ENCODE assay signal across 23 cellular contexts in genomic region chr3:148408667-148409066, GRCh38.
"Had no signal": no experiment of that assay in that cellular context is flagged by ENCODE, and none has a peak within 500 bp of the region (broad histone marks: within the 10 kb centered on the region; RNA-seq: fewer than 3 reads in every experiment).

No MANE protein-coding gene starts in this region.

- ATAC-seq: foreskin keratinocyte; left cardiac atrium; lower lobe of right lung; naive thymus-derived CD4-positive, alpha-beta T cell; sciatic nerve; stimulated activated naive B cell treated with anti-CD40 and anti-IgM and Interleukin-4, amounts not matched to agents 10 μg/mL and 1 μg/mL and 100 μg/mL, for 72 hours; stimulated activated naive CD8-positive, alpha-beta T cell treated with anti-CD3 and anti-CD28 coated beads, Interleukin-15, amount 100 ng/mL, for 72 hours; upper lobe of right lung had no signal

- H3K36me3 Mint-ChIP-seq: stimulated activated naive B cell treated with anti-CD40 and anti-IgM and Interleukin-4, amounts not matched to agents 10 μg/mL and 1 μg/mL and 100 μg/mL, for 72 hours had no signal

- H3K27me3 Mint-ChIP-seq: naive thymus-derived CD4-positive, alpha-beta T cell; stimulated activated naive B cell treated with anti-CD40 and anti-IgM and Interleukin-4, amounts not matched to agents 10 μg/mL and 1 μg/mL and 100 μg/mL, for 72 hours; stimulated activated naive CD8-positive, alpha-beta T cell treated with anti-CD3 and anti-CD28 coated beads, Interleukin-15, amount 100 ng/mL, for 72 hours had no signal

- H3K36me3 ChIP-seq: esophagus muscularis mucosa, left ventricle myocardium inferior, lower lobe of right lung, prostate gland, tibial nerve, upper lobe of right lung, vagina had no signal

- H3K4me1 ChIP-seq: esophagus muscularis mucosa, foreskin keratinocyte, left ventricle myocardium inferior, lower lobe of right lung, parathyroid adenoma, prostate gland, testis, tibial nerve, upper lobe of right lung, vagina had no signal

- H3K27ac Mint-ChIP-seq: naive thymus-derived CD4-positive, alpha-beta T cell; nephron progenitor cell; stimulated activated naive B cell treated with anti-CD40 and anti-IgM and Interleukin-4, amounts not matched to agents 10 μg/mL and 1 μg/mL and 100 μg/mL, for 72 hours; stimulated activated naive CD8-positive, alpha-beta T cell treated with anti-CD3 and anti-CD28 coated beads, Interleukin-15, amount 100 ng/mL, for 72 hours had no signal

- H3K27me3 ChIP-seq: dorsolateral prefrontal cortex, esophagus muscularis mucosa, foreskin keratinocyte, testis, tibial nerve, upper lobe of right lung, vagina had no signal

- H3K4me3 ChIP-seq: dorsolateral prefrontal cortex, esophagus muscularis mucosa, left ventricle myocardium inferior, lower lobe of right lung, prostate gland, skin epidermis, testis, tibial nerve, upper lobe of right lung, vagina had no signal

- H3K79me2 ChIP-seq: parathyroid adenoma had no signal

- DNase-seq: cortex of kidney; dorsolateral prefrontal cortex; effector CD8-positive, alpha-beta T cell; foreskin keratinocyte; kidney; left cardiac atrium; left ventricle myocardium inferior; lower lobe of right lung; naive thymus-derived CD4-positive, alpha-beta T cell; nephron progenitor cell; stimulated activated CD4-positive, alpha-beta T cell treated with anti-CD3 and anti-CD28 coated beads, Interleukin-2, amount 100 ng/mL, for 24 hours; stimulated activated CD4-positive, alpha-beta T cell treated with anti-CD3 and anti-CD28 coated beads, Interleukin-4, amount 100 ng/mL, for 4 hours; stimulated activated naive B cell treated with anti-CD40 and anti-IgM and Interleukin-4, amounts not matched to agents 10 μg/mL and 1 μg/mL and 100 μg/mL, for 72 hours; stimulated activated naive CD8-positive, alpha-beta T cell treated with anti-CD3 and anti-CD28 coated beads, Interleukin-15, amount 100 ng/mL, for 72 hours; testis; upper lobe of right lung had no signal

- H2AFZ ChIP-seq: parathyroid adenoma had no signal

- H3K4me1 Mint-ChIP-seq: naive thymus-derived CD4-positive, alpha-beta T cell; nephron progenitor cell; stimulated activated naive B cell treated with anti-CD40 and anti-IgM and Interleukin-4, amounts not matched to agents 10 μg/mL and 1 μg/mL and 100 μg/mL, for 72 hours; stimulated activated naive CD8-positive, alpha-beta T cell treated with anti-CD3 and anti-CD28 coated beads, Interleukin-15, amount 100 ng/mL, for 72 hours had no signal

- H3K9me3 ChIP-seq: esophagus muscularis mucosa, lower lobe of right lung, prostate gland, testis, tibial nerve, upper lobe of right lung, vagina had no signal

- H3K27ac ChIP-seq: dorsolateral prefrontal cortex, esophagus muscularis mucosa, foreskin keratinocyte, left ventricle myocardium inferior, lower lobe of right lung, parathyroid adenoma, prostate gland, skin epidermis, testis, tibial nerve, upper lobe of right lung, vagina had no signal

- H3K4me3 Mint-ChIP-seq: naive thymus-derived CD4-positive, alpha-beta T cell; nephron progenitor cell; stimulated activated naive B cell treated with anti-CD40 and anti-IgM and Interleukin-4, amounts not matched to agents 10 μg/mL and 1 μg/mL and 100 μg/mL, for 72 hours; stimulated activated naive CD8-positive, alpha-beta T cell treated with anti-CD3 and anti-CD28 coated beads, Interleukin-15, amount 100 ng/mL, for 72 hours had no signal
